8 cellular contexts compared by ENCODE assay signal in genomic region chr7:151992375-151992774, GRCh38. TPM values are rescaled to one million over a fixed set of nuclear protein-coding genes. Genes with fewer than 3 reads are reported as not detected.
A peak's percentile ranks its signal among the peaks of the same experiment; 100 is the strongest.
DNase-seq lines count a peak whose midpoint lies in the region; ATAC-seq, FAIRE-seq and TF ChIP-seq lines count a peak whose summit lies in the region.

No MANE protein-coding gene starts in this region.

- no peak for ATAC-seq in GM19395 (IDR thresholded peaks at IDR 0.05; ENCODE audit: unreplicated experiment)

- DNase-seq in CD1c-positive myeloid dendritic cell (ENCODE audit: extremely low spot score) (peak; percentile 46), H54 (ENCODE audit: insufficient read length, low spot score) (peak; percentile 27), NCI-H460 (ENCODE audit: extremely low read depth, low read depth) (peak; percentile 64), fibroblast of pulmonary artery (ENCODE audit: low read depth) (peak; percentile 17), occipital lobe (lab: John Stamatoyannopoulos, UW) (peak; percentile 40), GOT3 (lab: John Stamatoyannopoulos, UW) (no peak)
- peak; percentile 11 to 19 for DNase-seq in activated CD8-positive, alpha-beta memory T cell treated with anti-CD3 and anti-CD28 coated beads for 1 hour (ENCODE audit: extremely low read depth in 1 of 2, low read depth in 1 of 2)

- no peak for TF ChIP-seq CTCF in fibroblast of pulmonary artery (IDR thresholded peaks at IDR 0.05; ENCODE audit: low read length, missing control alignments)

- TF ChIP-seq POLR2A in H54 (IDR thresholded peaks at IDR 0.05; ENCODE audit: low read depth, low read length), result no peak

- no peak for FAIRE-seq in H54 (lab: Jason Lieb, UNC)

- no peak overlapping the region for H3K4me3 ChIP-seq in fibroblast of pulmonary artery (replicated peaks; ENCODE audit: low read depth, low read length)

RNA-seq across cellular contexts. Expression of gene GALNT11, which starts 33.1 kb away (rescaled TPM):
- 25.8 and 33.4 TPM in 2 replicates for total RNA-seq in NCI-H460 (2014; rRNA removed; shearing (Covaris generic))
- 76.7 and 105 TPM in 2 replicates for polyA plus RNA-seq in NCI-H460 (2014; cell fraction: nucleus; rRNA removed)
- total RNA-seq in occipital lobe, result 57.7 TPM

RNA-seq across cellular contexts. Expression of gene GALNTL5, which starts 36.1 kb away (rescaled TPM):
- not detected in 2 replicates for total RNA-seq in NCI-H460 (2014; rRNA removed; shearing (Covaris generic))
- polyA plus RNA-seq in NCI-H460 (2014; cell fraction: nucleus; rRNA removed), result not detected in 2 replicates
- not detected for total RNA-seq in occipital lobe
